ENCODE assay signal across 8 cellular contexts in the genomic region with DNA sequence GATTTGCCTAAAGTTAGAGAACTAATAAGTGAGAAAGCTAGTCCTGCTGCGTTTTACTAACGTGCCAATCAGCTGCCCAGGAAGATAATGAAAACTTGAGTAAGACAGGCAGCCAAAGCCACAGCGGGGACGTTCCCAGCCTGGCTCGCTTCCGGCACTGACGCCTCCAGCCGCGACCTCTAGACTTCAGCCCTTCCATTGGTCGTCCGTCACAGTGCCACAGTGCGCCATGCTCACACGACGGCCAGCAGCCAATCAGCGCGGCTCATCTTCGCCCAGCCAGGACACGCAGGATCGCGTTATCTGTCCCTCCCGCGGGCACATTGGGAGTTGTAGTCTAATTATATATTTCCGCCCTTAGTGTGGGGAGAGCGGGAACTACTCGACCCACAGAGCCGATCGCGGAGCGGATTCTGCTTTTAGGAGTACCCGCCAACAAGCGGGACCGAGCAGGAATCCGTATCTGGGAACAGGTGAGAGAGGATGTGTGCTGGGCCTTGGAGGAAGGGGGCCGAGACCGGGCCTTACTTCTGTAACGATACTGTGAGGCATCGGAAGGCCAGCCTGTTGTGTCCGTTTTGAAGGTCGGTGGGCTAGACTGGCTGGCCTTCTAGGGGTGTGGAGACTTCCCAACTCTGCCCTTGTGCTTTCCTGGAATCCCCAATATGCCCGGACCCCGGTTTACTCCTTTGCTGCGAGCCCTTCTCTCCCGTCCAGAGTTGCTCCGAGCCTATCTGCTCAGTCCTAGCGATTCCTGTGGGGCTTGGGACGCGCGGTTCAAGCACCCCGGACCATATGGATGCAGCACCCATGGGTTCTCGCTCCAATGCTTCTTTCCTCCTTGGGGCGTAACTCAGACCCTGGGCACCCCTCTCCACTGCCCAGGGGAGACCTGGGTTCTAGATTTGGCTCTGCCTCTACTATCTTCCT. TPM values are rescaled to one million over a fixed set of nuclear protein-coding genes. Genes with fewer than 3 reads are reported as not detected.
DNase-seq lines count a peak whose midpoint lies in the region; ATAC-seq, FAIRE-seq and TF ChIP-seq lines count a peak whose summit lies in the region.

Gene FDPS (plus strand): TSS at position 374 of the 930 bp plus-strand sequence. CDS start 924 bp downstream, outside the sequence.

- peak within 1 kb of the TSS; percentile 72 for H2AFZ ChIP-seq in astrocyte (ENCODE audit: low read depth, low read length)

- H3K4me3 Mint-ChIP-seq in astrocyte (ENCODE audit: unreplicated experiment): peak within 1 kb of the TSS; percentile 98

- no peaks in the 10 kb centered on the region for H3K36me3 Mint-ChIP-seq in astrocyte (ENCODE audit: low read depth, unreplicated experiment)

- peak; percentile 95 for ATAC-seq in GM18505 (IDR thresholded peaks at IDR 0.05; ENCODE audit: unreplicated experiment)
- ATAC-seq in HG02973 (IDR thresholded peaks at IDR 0.05; ENCODE audit: unreplicated experiment): peak; percentile 92
- peak; percentile 99 for ATAC-seq in right cardiac atrium

- H3K27ac Mint-ChIP-seq in astrocyte (ENCODE audit: unreplicated experiment): peak within 1 kb of the TSS; percentile 98

- H3K27me3 Mint-ChIP-seq in astrocyte (ENCODE audit: low read depth, unreplicated experiment): no peaks in the 10 kb centered on the region

- intact Hi-C loops in right cardiac atrium (cut with DNase I) (no loop called here), vagina (cut with DNase I) (no loop called here)

- peaks cover 44% of the 10 kb centered on the region for H3K79me2 ChIP-seq in astrocyte (ENCODE audit: insufficient read depth, low read length)

- H4K20me1 ChIP-seq in astrocyte (ENCODE audit: insufficient read depth, low read length): peaks cover 20% of the 10 kb centered on the region

- peaks cover 5% of the 10 kb centered on the region for H3K36me3 ChIP-seq in astrocyte (ENCODE audit: insufficient read depth, low read length)
- peaks cover 0 to 6% of the 10 kb centered on the region in 2 donors for H3K36me3 ChIP-seq in vagina

- peak within 1 kb of the TSS; percentile 97 for H3K9ac ChIP-seq in astrocyte (ENCODE audit: low read length)

- H3K4me3 ChIP-seq in astrocyte (ENCODE audit: insufficient read depth, low read depth, low read length) (peak within 1 kb of the TSS; percentile 94), right cardiac atrium (ENCODE audit: low read length) (peak within 1 kb of the TSS; percentile 69), vagina (peak within 1 kb of the TSS; percentile 72 to 75)

- H3K27me3 ChIP-seq in astrocyte (ENCODE audit: insufficient read depth, low read length) (no peaks in the 10 kb centered on the region), right cardiac atrium (ENCODE audit: control insufficient read depth, insufficient read depth) (no peaks in the 10 kb centered on the region), vagina (no peaks in the 10 kb centered on the region)

- H3K9me3 ChIP-seq in astrocyte (ENCODE audit: insufficient read depth, low read depth, low read length): no peaks in the 10 kb centered on the region
- no peaks in the 10 kb centered on the region for H3K9me3 ChIP-seq in right cardiac atrium (ENCODE audit: control insufficient read depth, low read length)
- H3K9me3 ChIP-seq in vagina: no peaks in the 10 kb centered on the region

- peak; percentile 55 for FAIRE-seq in astrocyte (lab: Jason Lieb, UNC)

- H3K9me3 Mint-ChIP-seq in astrocyte (ENCODE audit: unreplicated experiment): peaks cover 3% of the 10 kb centered on the region

- no peak for TF ChIP-seq CTCF in astrocyte (IDR thresholded peaks at IDR 0.05; ENCODE audit: insufficient read depth, low read depth, low read length)
- TF ChIP-seq CTCF in vagina (IDR thresholded peaks at IDR 0.05): peak in 2 of 3 experiments; percentile 15 to 49

- H3K4me1 ChIP-seq in astrocyte (ENCODE audit: insufficient read depth, low read length) (peaks cover 8% of the 10 kb centered on the region), right cardiac atrium (ENCODE audit: control insufficient read depth, insufficient read depth, low read length) (no peaks in the 10 kb centered on the region), vagina (peaks cover 27% of the 10 kb centered on the region)

- DNase-seq in NCI-H2029 (lab: John Stamatoyannopoulos, UW) (peak; percentile 97), T-helper 22 cell (ENCODE audit: low read depth) (peak; percentile 99), astrocyte (ENCODE audit: low read depth) (peak; percentile 98), right cardiac atrium (peak; percentile 99), putamen (ENCODE audit: low spot score) (peak; percentile 99), vagina (ENCODE audit: extremely low spot score in 2 of 2) (peak in 1 of 2 donors; percentile 99)

- peak within 1 kb of the TSS; percentile 81 for H3K27ac ChIP-seq in astrocyte (ENCODE audit: low read depth, low read length)
- peak within 1 kb of the TSS; percentile 94 for H3K27ac ChIP-seq in right cardiac atrium (ENCODE audit: low read length)
- peak within 1 kb of the TSS; percentile 93 for H3K27ac ChIP-seq in vagina

- H3K4me1 Mint-ChIP-seq in astrocyte (ENCODE audit: low read depth, unreplicated experiment): peaks cover 15% of the 10 kb centered on the region

- WGBS in right cardiac atrium: under 1% methylated on average over 51 of the region's 51 CpGs

- H3K4me2 ChIP-seq in astrocyte (ENCODE audit: low read length): peak within 1 kb of the TSS; percentile 93

- TF ChIP-seq POLR2A in GM18505 (IDR thresholded peaks at IDR 0.05; ENCODE audit: borderline replicate concordance, extremely low read depth, insufficient read depth, insufficient read length) (peak; percentile 82), vagina (IDR thresholded peaks at IDR 0.05) (no peak)

RNA-seq across cellular contexts. Expression of gene FDPS, which starts in this region (rescaled TPM):
- total RNA-seq in astrocyte: 153 and 217 TPM in 2 replicates
- 100 to 1,000 TPM in 2 of 4 donors, 10 to 100 TPM in 2; 78.9 to 113 (median 99.1) TPM for total RNA-seq in right cardiac atrium
- polyA plus RNA-seq in right cardiac atrium: 103 TPM
- 71.0 TPM for total RNA-seq in vagina
